2 cellular contexts compared by ENCODE assay signal in genomic region chr1:203000217-203000944, GRCh38.
TF ChIP-seq lines count a peak whose summit lies in the region.

No MANE protein-coding gene starts in this region.

TF ChIP-seq in HepG2, 621 proteins besides CTCF, POLR2A, EP300 and RAD21:
- TF ChIP-seq JUNB (CRISPR knock-in tag; IDR thresholded peaks at IDR 0.05; ENCODE audit: borderline replicate concordance) = no peak
- TF ChIP-seq ZBTB40 (IDR thresholded peaks at IDR 0.05) = peak; percentile 30; the same call in 1 of the 2 replicates
- peak; percentile 24; the same call in 1 of the 2 replicates for TF ChIP-seq ZBTB40 (CRISPR knock-in tag; IDR thresholded peaks at IDR 0.05)
- no peak for TF ChIP-seq ZNF432 (CRISPR knock-in tag; IDR thresholded peaks at IDR 0.05; ENCODE audit: borderline replicate concordance)
- TF ChIP-seq SP140L (CRISPR knock-in tag; IDR thresholded peaks at IDR 0.05; ENCODE audit: borderline replicate concordance) = no peak

TF ChIP-seq in HEK293, 187 proteins besides CTCF, POLR2A, EP300 and RAD21:
- TF ChIP-seq ZNF664 (tag by site-specific recombination; IDR thresholded peaks at IDR 0.05) (peak; percentile 77), ZNF311 (tag by site-specific recombination; IDR thresholded peaks at IDR 0.05; ENCODE audit: borderline replicate concordance) (no peak), ZNF362 (tag by site-specific recombination; IDR thresholded peaks at IDR 0.05) (no peak), GLIS2 (tag by site-specific recombination; IDR thresholded peaks at IDR 0.05) (no peak)
